ENCODE assay signal across 1 cellular context in genomic region chr1:2395245-2395644, GRCh38.
TF ChIP-seq lines count a peak whose summit lies in the region.

No MANE protein-coding gene starts in this region.

TF ChIP-seq in GM12878, 131 proteins besides CTCF, POLR2A, EP300 and RAD21:
- TF ChIP-seq MYB (IDR thresholded peaks at IDR 0.05; ENCODE audit: borderline replicate concordance, low read depth, low read length) (no peak), DPF2 (IDR thresholded peaks at IDR 0.05) (no peak), POLR2AphosphoS5 (IDR thresholded peaks at IDR 0.05; ENCODE audit: low read length) (no peak), RCOR1 (conservative IDR thresholded peaks at IDR 0.05; ENCODE audit: low read depth, low read length) (no peak), NR2F1 (conservative IDR thresholded peaks at IDR 0.05) (no peak), BRCA1 (IDR thresholded peaks at IDR 0.05; ENCODE audit: low read depth, low read length) (no peak), YBX1 (IDR thresholded peaks at IDR 0.05) (no peak), ZNF207 (IDR thresholded peaks at IDR 0.05; ENCODE audit: borderline replicate concordance) (no peak), MTA2 (IDR thresholded peaks at IDR 0.05; ENCODE audit: low read depth) (no peak), RB1 (IDR thresholded peaks at IDR 0.05; ENCODE audit: borderline replicate concordance) (no peak), NFXL1 (IDR thresholded peaks at IDR 0.05; ENCODE audit: borderline replicate concordance) (no peak), TARDBP (IDR thresholded peaks at IDR 0.05; ENCODE audit: borderline replicate concordance) (no peak), ATF7 (IDR thresholded peaks at IDR 0.05; ENCODE audit: low read depth) (no peak), ZBTB4 (CRISPR knock-in tag; IDR thresholded peaks at IDR 0.05) (no peak), SIX5 (IDR thresholded peaks at IDR 0.05; ENCODE audit: low read depth, low read length, severe bottlenecking) (no peak), MAX (IDR thresholded peaks at IDR 0.05; ENCODE audit: low read depth, low read length) (no peak), MTA3 (IDR thresholded peaks at IDR 0.05; ENCODE audit: borderline replicate concordance, low read length) (no peak), MYC (IDR thresholded peaks at IDR 0.05; ENCODE audit: insufficient read depth, insufficient read length, insufficient replicate concordance, low read length, severe bottlenecking) (no peak)
- TF ChIP-seq, protein P1, sequence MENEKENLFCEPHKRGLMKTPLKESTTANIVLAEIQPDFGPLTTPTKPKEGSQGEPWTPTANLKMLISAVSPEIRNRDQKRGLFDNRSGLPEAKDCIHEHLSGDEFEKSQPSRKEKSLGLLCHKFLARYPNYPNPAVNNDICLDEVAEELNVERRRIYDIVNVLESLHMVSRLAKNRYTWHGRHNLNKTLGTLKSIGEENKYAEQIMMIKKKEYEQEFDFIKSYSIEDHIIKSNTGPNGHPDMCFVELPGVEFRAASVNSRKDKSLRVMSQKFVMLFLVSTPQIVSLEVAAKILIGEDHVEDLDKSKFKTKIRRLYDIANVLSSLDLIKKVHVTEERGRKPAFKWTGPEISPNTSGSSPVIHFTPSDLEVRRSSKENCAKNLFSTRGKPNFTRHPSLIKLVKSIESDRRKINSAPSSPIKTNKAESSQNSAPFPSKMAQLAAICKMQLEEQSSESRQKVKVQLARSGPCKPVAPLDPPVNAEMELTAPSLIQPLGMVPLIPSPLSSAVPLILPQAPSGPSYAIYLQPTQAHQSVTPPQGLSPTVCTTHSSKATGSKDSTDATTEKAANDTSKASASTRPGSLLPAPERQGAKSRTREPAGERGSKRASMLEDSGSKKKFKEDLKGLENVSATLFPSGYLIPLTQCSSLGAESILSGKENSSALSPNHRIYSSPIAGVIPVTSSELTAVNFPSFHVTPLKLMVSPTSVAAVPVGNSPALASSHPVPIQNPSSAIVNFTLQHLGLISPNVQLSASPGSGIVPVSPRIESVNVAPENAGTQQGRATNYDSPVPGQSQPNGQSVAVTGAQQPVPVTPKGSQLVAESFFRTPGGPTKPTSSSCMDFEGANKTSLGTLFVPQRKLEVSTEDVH (IDR thresholded peaks at IDR 0.05; ENCODE audit: low read depth, partially characterized antibody): no peak
